Comparison of ENCODE assay signal across 1 cellular context in the genomic region with DNA sequence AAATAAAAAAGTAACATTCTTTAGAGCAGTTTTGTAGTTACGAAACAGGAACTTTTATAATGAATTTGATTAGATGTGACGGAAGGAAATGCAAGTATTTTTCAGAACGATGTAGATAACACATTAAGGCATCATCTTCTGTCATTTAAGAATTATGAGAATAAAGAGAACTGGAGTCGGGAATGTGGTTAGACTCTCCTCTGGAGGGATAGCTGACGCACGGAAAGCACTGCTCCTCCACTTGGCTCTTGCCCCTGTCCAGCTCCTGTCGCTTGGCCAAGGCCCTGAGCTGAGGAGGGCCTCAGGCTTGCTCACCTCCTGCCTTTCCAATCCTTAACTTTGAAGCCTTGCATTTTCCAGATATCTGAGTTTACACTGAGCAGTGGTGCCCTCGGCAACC.
TF ChIP-seq lines count a peak whose summit lies in the region.

No MANE protein-coding gene starts in this region.

TF ChIP-seq in SK-N-SH, 30 proteins besides CTCF, POLR2A, EP300 and RAD21 (continued from another document):
- peak; percentile 32; the same call in 1 of the 2 replicates for TF ChIP-seq NFIC (IDR thresholded peaks at IDR 0.05; ENCODE audit: borderline replicate concordance)
- TF ChIP-seq, protein P1, sequence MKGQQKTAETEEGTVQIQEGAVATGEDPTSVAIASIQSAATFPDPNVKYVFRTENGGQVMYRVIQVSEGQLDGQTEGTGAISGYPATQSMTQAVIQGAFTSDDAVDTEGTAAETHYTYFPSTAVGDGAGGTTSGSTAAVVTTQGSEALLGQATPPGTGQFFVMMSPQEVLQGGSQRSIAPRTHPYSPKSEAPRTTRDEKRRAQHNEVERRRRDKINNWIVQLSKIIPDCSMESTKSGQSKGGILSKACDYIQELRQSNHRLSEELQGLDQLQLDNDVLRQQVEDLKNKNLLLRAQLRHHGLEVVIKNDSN (IDR thresholded peaks at IDR 0.05; ENCODE audit: borderline replicate concordance, low read depth) = no peak
